8 cellular contexts compared by ENCODE assay signal in genomic region chr1:70204139-70204538, GRCh38. TPM values are rescaled to one million over a fixed set of nuclear protein-coding genes. Genes with fewer than 3 reads are reported as not detected.
DNase-seq lines count a peak whose midpoint lies in the region; ATAC-seq, FAIRE-seq and TF ChIP-seq lines count a peak whose summit lies in the region.
"Had no signal": no experiment of that assay in that cellular context is flagged by ENCODE, and none has a peak within 500 bp of the region (broad histone marks: within the 10 kb centered on the region; RNA-seq: fewer than 3 reads in every experiment).

No MANE protein-coding gene starts in this region.

- CTCF ChIA-PET in PC-9 (lab: Charles Lee) (no interaction called here), endothelial cell of umbilical vein (lab: Charles Lee) (interaction anchor here (2.7 kb wide), 1 partner anchor 17 kb away, joined by 7 read pairs; the partner anchor contains the start of gene SRSF11)

- peaks cover 4% of the 10 kb centered on the region; the same call in 1 of the 3 replicates for H3K36me3 Mint-ChIP-seq in GM23338 (ENCODE audit: low read depth)

- FAIRE-seq in endothelial cell of umbilical vein (lab: Jason Lieb, UNC): no peak

- H3F3A ChIP-seq in GM23338 (replicated peaks; ENCODE audit: low read depth) (no peaks in the 10 kb centered on the region), PC-9 (ENCODE audit: insufficient read depth, low read depth) (no peaks in the 10 kb centered on the region)

- intact Hi-C loops in PC-9 (cut with micrococcal nuclease; ENCODE audit: unreplicated experiment) (loop anchor here (2.0 to 10.0 kb wide), 2 partner anchors 169 to 877 kb away; partner anchors contain the start of gene ZRANB2), endothelial cell of umbilical vein (cut with micrococcal nuclease) (loop anchor here (2.0 to 10.0 kb wide), 3 partner anchors 151 to 639 kb away; partner anchors contain the start of genes ANKRD13C, CTH and LRRC7)

- H3K79me2 ChIP-seq in GM23338 (replicated peaks; ENCODE audit: insufficient read depth) (peaks cover 96% of the 10 kb centered on the region), PC-9 (ENCODE audit: low read depth) (peaks cover 92% of the 10 kb centered on the region), endothelial cell of umbilical vein (ENCODE audit: control insufficient read depth, insufficient read depth, low read length) (peaks cover 90% of the 10 kb centered on the region)

- ATAC-seq in GM23338 (no peak), GM19351 (IDR thresholded peaks at IDR 0.05; ENCODE audit: unreplicated experiment) (no peak)

- H2AFZ ChIP-seq in GM23338 (no peak overlapping the region), PC-9 (no peak overlapping the region), endothelial cell of umbilical vein (ENCODE audit: low read depth, low read length) (no peak overlapping the region)

- no peak overlapping the region for H3K27ac Mint-ChIP-seq in GM23338

- H3K9me3 ChIP-seq in PC-9 (ENCODE audit: insufficient read depth, low read depth) (no peaks in the 10 kb centered on the region), endothelial cell of umbilical vein (replicated peaks; ENCODE audit: control insufficient read depth, insufficient read depth, low read length) (no peaks in the 10 kb centered on the region)

- no peak for DNase-seq in GM23338 (ENCODE audit: low spot score)
- DNase-seq in PC-9: no peak
- DNase-seq in endothelial cell of umbilical vein (ENCODE audit: low read depth, low spot score): no peak
- no peak for DNase-seq in retinal pigment epithelial cell (ENCODE audit: low read depth)
- DNase-seq in NOMO-1 (lab: John Stamatoyannopoulos, UW; ENCODE audit: unreplicated experiment in 2 of 2): no peak
- no peak for DNase-seq in amniotic stem cell (lab: John Stamatoyannopoulos, UW)
- DNase-seq: NCI-H187 treated with DMSO at 0.1 percent for 48 hours had no signal

- no peak for TF ChIP-seq POLR2A in endothelial cell of umbilical vein (IDR thresholded peaks at IDR 0.05; ENCODE audit: low read depth, low read length)

- dilution Hi-C loops in endothelial cell of umbilical vein (cut with MboI; ENCODE audit: extremely low pct_ligation_motif_present, low sequenced_read_pairs): no loop called here

- H3K4me2 ChIP-seq in GM23338 (peak overlapping the region; percentile 97), PC-9 (peak overlapping the region; percentile 94), endothelial cell of umbilical vein (ENCODE audit: insufficient read depth, low read length) (peak overlapping the region; percentile 85)

- peak overlapping the region; percentile 96 for H3K4me3 Mint-ChIP-seq in GM23338

- H4K20me1 ChIP-seq in GM23338 (replicated peaks; ENCODE audit: insufficient read depth) (peaks cover 5% of the 10 kb centered on the region), PC-9 (ENCODE audit: insufficient read depth) (no peaks in the 10 kb centered on the region), endothelial cell of umbilical vein (replicated peaks; ENCODE audit: control insufficient read depth, extremely low read depth, insufficient read depth, low read length) (no peaks in the 10 kb centered on the region)

- no TSS peak for BruUV-seq in PC-9 (replicated peaks; lab: Mats Ljungman, UMichigan)
- BruUV-seq in endothelial cell of umbilical vein (replicated peaks; lab: Mats Ljungman, UMichigan): no TSS peak

- H3K27me3 ChIP-seq in GM23338 (ENCODE audit: insufficient read depth) (no peaks in the 10 kb centered on the region), PC-9 (ENCODE audit: insufficient read depth, low read depth) (no peaks in the 10 kb centered on the region), endothelial cell of umbilical vein (ENCODE audit: control insufficient read depth in 2 of 2, insufficient read depth in 2 of 2, low read length in 2 of 2) (no peaks in the 10 kb centered on the region)

- H3K9me1 ChIP-seq in endothelial cell of umbilical vein (replicated peaks; ENCODE audit: control insufficient read depth, extremely low read depth, insufficient read depth, low read length): no peaks in the 10 kb centered on the region

- POLR2A ChIA-PET in PC-9 (lab: Charles Lee; ENCODE audit: unreplicated experiment): no interaction called here
- POLR2A ChIA-PET in endothelial cell of umbilical vein (lab: Charles Lee): no interaction called here

- H3K27ac ChIP-seq in GM23338 (ENCODE audit: low read depth) (no peak overlapping the region), PC-9 (no peak overlapping the region), endothelial cell of umbilical vein (ENCODE audit: insufficient read depth, low read depth, low read length) (no peak overlapping the region)

- TF ChIP-seq CTCF in GM23338 (conservative IDR thresholded peaks at IDR 0.05; ENCODE audit: low read depth in 2 of 2): no peak
- no peak for TF ChIP-seq CTCF in PC-9 (conservative IDR thresholded peaks at IDR 0.05)
- no peak for TF ChIP-seq CTCF in endothelial cell of umbilical vein (IDR thresholded peaks at IDR 0.05; ENCODE audit: extremely low read depth in 1 of 2, insufficient read depth in 1 of 2, low read depth in 1 of 2, low read length in 2 of 2)
- TF ChIP-seq CTCF in retinal pigment epithelial cell (conservative IDR thresholded peaks at IDR 0.05; ENCODE audit: low read depth, low read length): no peak

- peaks cover 7% of the 10 kb centered on the region for H3K27me3 Mint-ChIP-seq in GM23338 (ENCODE audit: insufficient read depth, low read depth, poor library complexity)

- H3K4me1 ChIP-seq in GM23338 (ENCODE audit: insufficient read depth) (peaks cover 8% of the 10 kb centered on the region), PC-9 (replicated peaks; ENCODE audit: insufficient read depth) (peaks cover 17% of the 10 kb centered on the region), endothelial cell of umbilical vein (ENCODE audit: control insufficient read depth, extremely low read depth, insufficient read depth, low read length) (peaks cover 25% of the 10 kb centered on the region)

- H3K36me3 ChIP-seq in GM23338 (ENCODE audit: insufficient read depth) (no peaks in the 10 kb centered on the region), PC-9 (ENCODE audit: low read depth) (0 out of 2 replicates have a peak, but pooled peaks cover 18% of the 10 kb centered on the region), endothelial cell of umbilical vein (ENCODE audit: control insufficient read depth in 2 of 2, extremely low read depth in 1 of 2, insufficient read depth in 2 of 2, low read length in 2 of 2) (peaks cover 3% of the 10 kb centered on the region in 2 experiments)

- peaks cover 9% of the 10 kb centered on the region; the same call in 2 of the 3 replicates for H3K4me1 Mint-ChIP-seq in GM23338

- H3K9me3 Mint-ChIP-seq in GM23338: no peaks in the 10 kb centered on the region

- H3K9me2 ChIP-seq in GM23338 (ENCODE audit: insufficient read depth) (no peaks in the 10 kb centered on the region), PC-9 (ENCODE audit: insufficient read depth) (no peaks in the 10 kb centered on the region)

- no peak overlapping the region for H3K9ac ChIP-seq in endothelial cell of umbilical vein (replicated peaks; ENCODE audit: extremely low read depth, insufficient read depth, low read length)

- H3K4me3 ChIP-seq in GM23338 (peak overlapping the region; percentile 81), PC-9 (peak overlapping the region; percentile 85; the same call in 1 of the 2 replicates), endothelial cell of umbilical vein (replicated peaks in 1 of 3; ENCODE audit: insufficient read depth in 1 of 3, low read depth in 1 of 3, low read length in 3 of 3) (peak overlapping the region in 2 of 3 experiments; percentile 79 to 96), retinal pigment epithelial cell (ENCODE audit: low read length) (peak overlapping the region; percentile 100)

TF ChIP-seq in GM23338, 12 proteins besides CTCF, POLR2A, EP300 and RAD21 (continues in another document):
- TF ChIP-seq ZNF331 (CRISPR knock-in tag; IDR thresholded peaks at IDR 0.05; ENCODE audit: low read depth) (no peak), ZNF114 (CRISPR knock-in tag; IDR thresholded peaks at IDR 0.05) (no peak), JUNB (IDR thresholded peaks at IDR 0.05; ENCODE audit: unreplicated experiment) (no peak), NANOG (IDR thresholded peaks at IDR 0.05; ENCODE audit: borderline replicate concordance) (no peak)

TF ChIP-seq in endothelial cell of umbilical vein, 7 proteins besides CTCF, POLR2A, EP300 and RAD21 (continues in another document):
- TF ChIP-seq POLR2AphosphoS5 (IDR thresholded peaks at IDR 0.05; ENCODE audit: insufficient read depth, low read depth, low read length): no peak
- TF ChIP-seq EZH2 (IDR thresholded peaks at IDR 0.05; ENCODE audit: borderline replicate concordance, low read depth, low read length, severe bottlenecking): no peak
- TF ChIP-seq MYC (IDR thresholded peaks at IDR 0.05; ENCODE audit: low read depth, low read length): no peak
- TF ChIP-seq FOS (IDR thresholded peaks at IDR 0.05; ENCODE audit: borderline replicate concordance, insufficient read depth, low read length): no peak
- no peak for TF ChIP-seq GATA2 (IDR thresholded peaks at IDR 0.05; ENCODE audit: insufficient read depth, insufficient read length, low read depth, low read length)

RNA-seq across cellular contexts. Expression of gene LRRC40, which starts 1.2 kb away (rescaled TPM):
- total RNA-seq in GM23338 (2014; rRNA removed; shearing (Covaris generic)): 45.8 and 50.5 TPM in 2 replicates
- polyA plus RNA-seq in GM23338 (2016; fragmentation: Nextera tagmentation; extraction: Ambion mirVana): 28.0 and 33.9 TPM in 2 replicates
- total RNA-seq in PC-9 (2021): 10.6 and 12.0 TPM in 2 replicates
- total RNA-seq in endothelial cell of umbilical vein: 20.6 and 21.1 TPM in 2 replicates
- 5.3 and 8.1 TPM in 2 replicates for polyA plus RNA-seq in endothelial cell of umbilical vein
- polyA plus RNA-seq in endothelial cell of umbilical vein (2011; cell fraction: cytosol; rRNA removed): 10.6 and 10.9 TPM in 2 replicates
- polyA plus RNA-seq in endothelial cell of umbilical vein (2011; cell fraction: nucleus; rRNA removed): 14.0 and 20.3 TPM in 2 replicates
- 12.0 and 18.7 TPM in 2 replicates for polyA plus RNA-seq in endothelial cell of umbilical vein (2012)
- polyA minus RNA-seq in endothelial cell of umbilical vein: 8.9 and 9.6 TPM in 2 replicates
- polyA minus RNA-seq in endothelial cell of umbilical vein (2011; cell fraction: cytosol; rRNA and poly(A)+ RNA removed): 6.7 TPM
- polyA minus RNA-seq in endothelial cell of umbilical vein (2011; cell fraction: nucleus; rRNA and poly(A)+ RNA removed): 11.4 and 16.3 TPM in 2 replicates

RNA-seq across cellular contexts. Expression of gene SRSF11, which starts 17.0 kb away (rescaled TPM):
- 170 and 182 TPM in 2 replicates for total RNA-seq in GM23338 (2014; rRNA removed; shearing (Covaris generic))
- 311 and 372 TPM in 2 replicates for polyA plus RNA-seq in GM23338 (2016; fragmentation: Nextera tagmentation; extraction: Ambion mirVana)
- 153 and 199 TPM in 2 replicates for total RNA-seq in PC-9 (2021)
- 168 and 177 TPM in 2 replicates for total RNA-seq in endothelial cell of umbilical vein
- polyA plus RNA-seq in endothelial cell of umbilical vein: 204 and 241 TPM in 2 replicates
- 79.2 and 90.3 TPM in 2 replicates for polyA plus RNA-seq in endothelial cell of umbilical vein (2011; cell fraction: cytosol; rRNA removed)
- polyA plus RNA-seq in endothelial cell of umbilical vein (2011; cell fraction: nucleus; rRNA removed): 1,118 and 1,335 TPM in 2 replicates
- polyA plus RNA-seq in endothelial cell of umbilical vein (2012): 110 and 157 TPM in 2 replicates
- 443 and 450 TPM in 2 replicates for polyA minus RNA-seq in endothelial cell of umbilical vein
- polyA minus RNA-seq in endothelial cell of umbilical vein (2011; cell fraction: cytosol; rRNA and poly(A)+ RNA removed): 81.1 TPM
- polyA minus RNA-seq in endothelial cell of umbilical vein (2011; cell fraction: nucleus; rRNA and poly(A)+ RNA removed): 524 and 707 TPM in 2 replicates
